ENCODE assay signal across 25 cellular contexts in genomic region chr16:14043278-14043677, GRCh38. TPM values are rescaled to one million over a fixed set of nuclear protein-coding genes. Genes with fewer than 3 reads are reported as not detected.
DNase-seq lines count a peak whose midpoint lies in the region; ATAC-seq and TF ChIP-seq lines count a peak whose summit lies in the region.
"Had no signal": no experiment of that assay in that cellular context is flagged by ENCODE, and none has a peak within 500 bp of the region (broad histone marks: within the 10 kb centered on the region; RNA-seq: fewer than 3 reads in every experiment).

No MANE protein-coding gene starts in this region.

- H3K36me3 ChIP-seq in mesodermal cell (ENCODE audit: control insufficient read depth, insufficient read depth, low read length) (no peaks in the 10 kb centered on the region), subcutaneous abdominal adipose tissue (ENCODE audit: control insufficient read depth in 5 of 5, insufficient read depth in 5 of 5, low read length in 5 of 5) (no peaks in the 10 kb centered on the region)
- H3K36me3 ChIP-seq: BLaER1 treated with 17β-estradiol and CSF1 and Interleukin-3, amounts not matched to agents 10 nM and 100 nM had no signal

- WGBS in mesodermal cell (ENCODE audit: insufficient coverage in 2 of 2), 2 experiments: 86 to 92% methylated on average over 3 to 4 of the region's 6 CpGs

- intact Hi-C loops in dorsolateral prefrontal cortex (cut with DNase I): no loop called here

- H3K4me1 ChIP-seq in mesodermal cell (ENCODE audit: control insufficient read depth, insufficient read depth, low read length, poor library complexity, severe bottlenecking) (no peaks in the 10 kb centered on the region), subcutaneous abdominal adipose tissue (ENCODE audit: control insufficient read depth in 5 of 5, insufficient read depth in 5 of 5, low read length in 5 of 5) (peaks cover 0 to 19% (median 0%) of the 10 kb centered on the region in 5 donors)
- H3K4me1 ChIP-seq: body of pancreas had no signal

- H3K27me3 ChIP-seq in dorsolateral prefrontal cortex: no peaks in the 10 kb centered on the region
- no peaks in the 10 kb centered on the region for H3K27me3 ChIP-seq in subcutaneous abdominal adipose tissue (ENCODE audit: control insufficient read depth in 5 of 5, insufficient read depth in 4 of 5, low read length in 5 of 5)
- H3K27me3 ChIP-seq: BLaER1 treated with 17β-estradiol and CSF1 and Interleukin-3, amounts not matched to agents 10 nM and 100 nM; body of pancreas had no signal

- H3K27ac ChIP-seq in angular gyrus (ENCODE audit: low read depth, low read length): peak overlapping the region; percentile 71
- peak overlapping the region in 52 of 59 donors; percentile 3 to 90 (median 66) for H3K27ac ChIP-seq in dorsolateral prefrontal cortex
- H3K27ac ChIP-seq in mesodermal cell (ENCODE audit: low read depth, low read length, severe bottlenecking): peak overlapping the region; percentile 62
- H3K27ac ChIP-seq in subcutaneous abdominal adipose tissue (ENCODE audit: low read depth, low read length): peak overlapping the region; percentile 42
- H3K27ac ChIP-seq: BLaER1 treated with 17β-estradiol and CSF1 and Interleukin-3, amounts not matched to agents 10 nM and 100 nM had no signal

- H3K4me3 ChIP-seq in dorsolateral prefrontal cortex (no peak overlapping the region), mesodermal cell (ENCODE audit: extremely low read depth, insufficient read depth, low read length, poor library complexity, severe bottlenecking) (no peak overlapping the region), subcutaneous abdominal adipose tissue (ENCODE audit: low read depth in 1 of 5, low read length in 5 of 5) (no peak overlapping the region)
- H3K4me3 ChIP-seq: BLaER1 treated with 17β-estradiol and CSF1 and Interleukin-3, amounts not matched to agents 10 nM and 100 nM; body of pancreas; skin epidermis had no signal

- H3K9ac ChIP-seq in subcutaneous abdominal adipose tissue (ENCODE audit: low read length in 5 of 5): peak overlapping the region in 1 of 5 donors; percentile 9
- H3K9ac ChIP-seq: BLaER1 treated with 17β-estradiol and CSF1 and Interleukin-3, amounts not matched to agents 10 nM and 100 nM had no signal

- DNase-seq in dorsolateral prefrontal cortex (peak in 2 of 10 donors; percentile 46 to 53), 8988T (no peak), DMS 273 (lab: John Stamatoyannopoulos, UW; ENCODE audit: unreplicated experiment) (no peak)
- DNase-seq: activated CD4-positive, alpha-beta T cell treated with anti-CD3 and anti-CD28 coated beads for 4 hours; activated gamma-delta T cell treated with Interleukin-2 at 50 U/mL for 16 hours; activated naive CD8-positive, alpha-beta T cell treated with anti-CD3 and anti-CD28 coated beads, Interleukin-2, amount 50 U/mL, for 24 hours; activated T-cell treated with anti-CD3 and anti-CD28 coated beads, Interleukin-2, amount 50 U/mL, for 24 hours; COR-L47; effector memory CD4-positive, alpha-beta T cell; GF-D8; HCEC 1CT; kidney; mammary epithelial cell; NCI-H1105; NCI-H187 treated with DMSO at 0.1 percent for 48 hours; NCI-H524 treated with DMSO at 0.1 percent for 48 hours; stimulated activated naive CD8-positive, alpha-beta T cell treated with anti-CD3 and anti-CD28 coated beads, Interleukin-15, amount 100 ng/mL, for 72 hours had no signal

- no peak for TF ChIP-seq CTCF in dorsolateral prefrontal cortex (IDR thresholded peaks at IDR 0.05 in 54 of 56, conservative IDR thresholded peaks at IDR 0.05 in 2 of 56; ENCODE audit: low read depth in 1 of 56, partially characterized antibody in 56 of 56)

- ATAC-seq in GM19397 (IDR thresholded peaks at IDR 0.05; ENCODE audit: unreplicated experiment) (no peak), GM21526 (IDR thresholded peaks at IDR 0.05; ENCODE audit: low FRiP score, unreplicated experiment) (no peak)
- ATAC-seq: activated naive CD8-positive, alpha-beta T cell treated with anti-CD3 and anti-CD28 coated beads, Interleukin-2, amount 50 U/mL, for 24 hours; stimulated activated naive CD8-positive, alpha-beta T cell treated with anti-CD3 and anti-CD28 coated beads, Interleukin-15, amount 100 ng/mL, for 72 hours had no signal

- H3K9me3 ChIP-seq in mesodermal cell (ENCODE audit: control insufficient read depth, low read length) (no peaks in the 10 kb centered on the region), subcutaneous abdominal adipose tissue (ENCODE audit: control insufficient read depth in 5 of 5, low read length in 5 of 5) (peaks cover 0 to 6% (median 5%) of the 10 kb centered on the region in 5 donors)
- H3K9me3 ChIP-seq: body of pancreas had no signal

RNA-seq across cellular contexts. Expression of gene MRTFB, which starts 27.8 kb away (rescaled TPM):
- total RNA-seq in dorsolateral prefrontal cortex: 100 to 1,000 TPM in 119 of 120 experiments, 10 to 100 TPM in 1; 76.4 to 314 (median 223) TPM
- polyA plus RNA-seq in mesodermal cell (2013, experiment 1 of 2): 17.2 TPM
- polyA plus RNA-seq in mesodermal cell (2013, experiment 2 of 2): 17.7 TPM
